In the genomic region with DNA sequence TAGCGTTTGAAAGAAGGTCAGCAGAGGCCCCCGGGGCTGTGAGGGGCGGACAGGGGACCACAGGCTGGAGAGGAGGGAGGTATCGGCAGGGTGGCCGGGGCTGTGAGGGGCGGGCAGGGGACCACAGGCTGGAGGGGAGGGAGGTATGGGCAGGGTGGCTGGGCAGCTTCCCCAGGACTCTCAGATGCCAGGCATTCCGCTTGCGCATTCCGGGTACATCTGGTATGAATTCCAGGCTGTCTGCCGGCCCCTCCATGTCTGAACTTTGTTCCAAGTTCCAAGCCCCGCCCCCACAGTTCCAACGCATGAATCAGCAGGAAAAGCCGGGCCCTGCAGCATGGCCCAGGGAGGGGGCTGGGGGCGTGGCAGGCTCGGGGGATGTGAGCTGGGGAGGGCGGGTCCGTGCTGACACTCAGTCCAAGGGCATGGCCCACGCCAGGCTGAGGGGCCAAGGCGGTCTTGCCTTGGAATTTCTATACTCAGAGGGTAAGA, we compare ENCODE assay signal across 1 cellular context.
TF ChIP-seq lines count a peak whose summit lies in the region.

No MANE protein-coding gene starts in this region.

TF ChIP-seq in HepG2, 621 proteins besides CTCF, POLR2A, EP300 and RAD21 (continued from another document and continues in another):
- TF ChIP-seq, protein P1, sequence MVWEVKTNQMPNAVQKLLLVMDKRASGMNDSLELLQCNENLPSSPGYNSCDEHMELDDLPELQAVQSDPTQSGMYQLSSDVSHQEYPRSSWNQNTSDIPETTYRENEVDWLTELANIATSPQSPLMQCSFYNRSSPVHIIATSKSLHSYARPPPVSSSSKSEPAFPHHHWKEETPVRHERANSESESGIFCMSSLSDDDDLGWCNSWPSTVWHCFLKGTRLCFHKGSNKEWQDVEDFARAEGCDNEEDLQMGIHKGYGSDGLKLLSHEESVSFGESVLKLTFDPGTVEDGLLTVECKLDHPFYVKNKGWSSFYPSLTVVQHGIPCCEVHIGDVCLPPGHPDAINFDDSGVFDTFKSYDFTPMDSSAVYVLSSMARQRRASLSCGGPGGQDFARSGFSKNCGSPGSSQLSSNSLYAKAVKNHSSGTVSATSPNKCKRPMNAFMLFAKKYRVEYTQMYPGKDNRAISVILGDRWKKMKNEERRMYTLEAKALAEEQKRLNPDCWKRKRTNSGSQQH (CRISPR knock-in tag; IDR thresholded peaks at IDR 0.05; ENCODE audit: low read depth), result no peak; the same call in none of the 2 replicates
- TF ChIP-seq POLR2AphosphoS2 (IDR thresholded peaks at IDR 0.05; ENCODE audit: low read depth, low read length), result peak; percentile 22; the same call in 1 of the 2 replicates
- TF ChIP-seq ZNF30 (CRISPR knock-in tag; IDR thresholded peaks at IDR 0.05), result no peak
- no peak for TF ChIP-seq TAF1 (CRISPR knock-in tag; IDR thresholded peaks at IDR 0.05)
- TF ChIP-seq FOXK2 (IDR thresholded peaks at IDR 0.05), result no peak
- TF ChIP-seq ZBTB1 (CRISPR knock-in tag; IDR thresholded peaks at IDR 0.05; ENCODE audit: borderline replicate concordance), result no peak
- no peak for TF ChIP-seq HES4 (CRISPR knock-in tag; IDR thresholded peaks at IDR 0.05; ENCODE audit: borderline replicate concordance)
- no peak for TF ChIP-seq RFX3 (CRISPR knock-in tag; IDR thresholded peaks at IDR 0.05)
- TF ChIP-seq, protein P2, sequence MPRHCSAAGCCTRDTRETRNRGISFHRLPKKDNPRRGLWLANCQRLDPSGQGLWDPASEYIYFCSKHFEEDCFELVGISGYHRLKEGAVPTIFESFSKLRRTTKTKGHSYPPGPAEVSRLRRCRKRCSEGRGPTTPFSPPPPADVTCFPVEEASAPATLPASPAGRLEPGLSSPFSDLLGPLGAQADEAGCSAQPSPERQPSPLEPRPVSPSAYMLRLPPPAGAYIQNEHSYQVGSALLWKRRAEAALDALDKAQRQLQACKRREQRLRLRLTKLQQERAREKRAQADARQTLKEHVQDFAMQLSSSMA (CRISPR knock-in tag; IDR thresholded peaks at IDR 0.05), result no peak
- TF ChIP-seq NR2C2 (CRISPR knock-in tag; IDR thresholded peaks at IDR 0.05; ENCODE audit: borderline replicate concordance), result 0 out of 2 replicates have a peak, but pooled peaks have one; percentile 37
- no peak for TF ChIP-seq ZNF616 (CRISPR knock-in tag; IDR thresholded peaks at IDR 0.05; ENCODE audit: low read depth)
- no peak for TF ChIP-seq ZNF253 (CRISPR knock-in tag; IDR thresholded peaks at IDR 0.05; ENCODE audit: borderline replicate concordance)
- TF ChIP-seq, protein P3, sequence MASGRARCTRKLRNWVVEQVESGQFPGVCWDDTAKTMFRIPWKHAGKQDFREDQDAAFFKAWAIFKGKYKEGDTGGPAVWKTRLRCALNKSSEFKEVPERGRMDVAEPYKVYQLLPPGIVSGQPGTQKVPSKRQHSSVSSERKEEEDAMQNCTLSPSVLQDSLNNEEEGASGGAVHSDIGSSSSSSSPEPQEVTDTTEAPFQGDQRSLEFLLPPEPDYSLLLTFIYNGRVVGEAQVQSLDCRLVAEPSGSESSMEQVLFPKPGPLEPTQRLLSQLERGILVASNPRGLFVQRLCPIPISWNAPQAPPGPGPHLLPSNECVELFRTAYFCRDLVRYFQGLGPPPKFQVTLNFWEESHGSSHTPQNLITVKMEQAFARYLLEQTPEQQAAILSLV (CRISPR knock-in tag; IDR thresholded peaks at IDR 0.05; ENCODE audit: borderline replicate concordance), result no peak
- TF ChIP-seq, protein P4, sequence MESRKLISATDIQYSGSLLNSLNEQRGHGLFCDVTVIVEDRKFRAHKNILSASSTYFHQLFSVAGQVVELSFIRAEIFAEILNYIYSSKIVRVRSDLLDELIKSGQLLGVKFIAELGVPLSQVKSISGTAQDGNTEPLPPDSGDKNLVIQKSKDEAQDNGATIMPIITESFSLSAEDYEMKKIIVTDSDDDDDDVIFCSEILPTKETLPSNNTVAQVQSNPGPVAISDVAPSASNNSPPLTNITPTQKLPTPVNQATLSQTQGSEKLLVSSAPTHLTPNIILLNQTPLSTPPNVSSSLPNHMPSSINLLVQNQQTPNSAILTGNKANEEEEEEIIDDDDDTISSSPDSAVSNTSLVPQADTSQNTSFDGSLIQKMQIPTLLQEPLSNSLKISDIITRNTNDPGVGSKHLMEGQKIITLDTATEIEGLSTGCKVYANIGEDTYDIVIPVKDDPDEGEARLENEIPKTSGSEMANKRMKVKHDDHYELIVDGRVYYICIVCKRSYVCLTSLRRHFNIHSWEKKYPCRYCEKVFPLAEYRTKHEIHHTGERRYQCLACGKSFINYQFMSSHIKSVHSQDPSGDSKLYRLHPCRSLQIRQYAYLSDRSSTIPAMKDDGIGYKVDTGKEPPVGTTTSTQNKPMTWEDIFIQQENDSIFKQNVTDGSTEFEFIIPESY (CRISPR knock-in tag; IDR thresholded peaks at IDR 0.05), result no peak; the same call in 1 of the 2 replicates
- TF ChIP-seq, protein P5, sequence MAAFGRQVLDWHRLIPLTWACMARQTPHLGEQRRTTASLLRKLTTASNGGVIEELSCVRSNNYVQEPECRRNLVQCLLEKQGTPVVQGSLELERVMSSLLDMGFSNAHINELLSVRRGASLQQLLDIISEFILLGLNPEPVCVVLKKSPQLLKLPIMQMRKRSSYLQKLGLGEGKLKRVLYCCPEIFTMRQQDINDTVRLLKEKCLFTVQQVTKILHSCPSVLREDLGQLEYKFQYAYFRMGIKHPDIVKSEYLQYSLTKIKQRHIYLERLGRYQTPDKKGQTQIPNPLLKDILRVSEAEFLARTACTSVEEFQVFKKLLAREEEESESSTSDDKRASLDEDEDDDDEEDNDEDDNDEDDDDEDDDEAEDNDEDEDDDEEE (CRISPR knock-in tag; IDR thresholded peaks at IDR 0.05), result no peak
- TF ChIP-seq SOX13 (IDR thresholded peaks at IDR 0.05), result no peak
- peak in 1 of 2 experiments; percentile 50; a peak in 1 of 4 replicates for TF ChIP-seq SOX13 (CRISPR knock-in tag; conservative IDR thresholded peaks at IDR 0.05 in 1 of 2, IDR thresholded peaks at IDR 0.05 in 1 of 2)
- no peak; the same call in 1 of the 2 replicates for TF ChIP-seq GABPB1 (CRISPR knock-in tag; IDR thresholded peaks at IDR 0.05)
- TF ChIP-seq GATAD1 (CRISPR knock-in tag; IDR thresholded peaks at IDR 0.05), result peak; percentile 28; the same call in 1 of the 2 replicates
- no peak for TF ChIP-seq PAX8 (CRISPR knock-in tag; IDR thresholded peaks at IDR 0.05; ENCODE audit: borderline replicate concordance)
- TF ChIP-seq, protein P6, sequence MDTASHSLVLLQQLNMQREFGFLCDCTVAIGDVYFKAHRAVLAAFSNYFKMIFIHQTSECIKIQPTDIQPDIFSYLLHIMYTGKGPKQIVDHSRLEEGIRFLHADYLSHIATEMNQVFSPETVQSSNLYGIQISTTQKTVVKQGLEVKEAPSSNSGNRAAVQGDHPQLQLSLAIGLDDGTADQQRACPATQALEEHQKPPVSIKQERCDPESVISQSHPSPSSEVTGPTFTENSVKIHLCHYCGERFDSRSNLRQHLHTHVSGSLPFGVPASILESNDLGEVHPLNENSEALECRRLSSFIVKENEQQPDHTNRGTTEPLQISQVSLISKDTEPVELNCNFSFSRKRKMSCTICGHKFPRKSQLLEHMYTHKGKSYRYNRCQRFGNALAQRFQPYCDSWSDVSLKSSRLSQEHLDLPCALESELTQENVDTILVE (CRISPR knock-in tag; IDR thresholded peaks at IDR 0.05), result peak; percentile 25; the same call in 1 of the 2 replicates
- TF ChIP-seq, protein P7, sequence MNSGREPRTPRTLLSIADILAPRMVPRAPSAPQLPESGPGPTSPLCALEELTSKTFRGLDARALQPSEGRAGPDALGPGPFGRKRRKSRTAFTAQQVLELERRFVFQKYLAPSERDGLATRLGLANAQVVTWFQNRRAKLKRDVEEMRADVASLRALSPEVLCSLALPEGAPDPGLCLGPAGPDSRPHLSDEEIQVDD (CRISPR knock-in tag; IDR thresholded peaks at IDR 0.05; ENCODE audit: borderline replicate concordance), result no peak
- TF ChIP-seq MTA3 (CRISPR knock-in tag; IDR thresholded peaks at IDR 0.05), result no peak
- TF ChIP-seq, protein P8, sequence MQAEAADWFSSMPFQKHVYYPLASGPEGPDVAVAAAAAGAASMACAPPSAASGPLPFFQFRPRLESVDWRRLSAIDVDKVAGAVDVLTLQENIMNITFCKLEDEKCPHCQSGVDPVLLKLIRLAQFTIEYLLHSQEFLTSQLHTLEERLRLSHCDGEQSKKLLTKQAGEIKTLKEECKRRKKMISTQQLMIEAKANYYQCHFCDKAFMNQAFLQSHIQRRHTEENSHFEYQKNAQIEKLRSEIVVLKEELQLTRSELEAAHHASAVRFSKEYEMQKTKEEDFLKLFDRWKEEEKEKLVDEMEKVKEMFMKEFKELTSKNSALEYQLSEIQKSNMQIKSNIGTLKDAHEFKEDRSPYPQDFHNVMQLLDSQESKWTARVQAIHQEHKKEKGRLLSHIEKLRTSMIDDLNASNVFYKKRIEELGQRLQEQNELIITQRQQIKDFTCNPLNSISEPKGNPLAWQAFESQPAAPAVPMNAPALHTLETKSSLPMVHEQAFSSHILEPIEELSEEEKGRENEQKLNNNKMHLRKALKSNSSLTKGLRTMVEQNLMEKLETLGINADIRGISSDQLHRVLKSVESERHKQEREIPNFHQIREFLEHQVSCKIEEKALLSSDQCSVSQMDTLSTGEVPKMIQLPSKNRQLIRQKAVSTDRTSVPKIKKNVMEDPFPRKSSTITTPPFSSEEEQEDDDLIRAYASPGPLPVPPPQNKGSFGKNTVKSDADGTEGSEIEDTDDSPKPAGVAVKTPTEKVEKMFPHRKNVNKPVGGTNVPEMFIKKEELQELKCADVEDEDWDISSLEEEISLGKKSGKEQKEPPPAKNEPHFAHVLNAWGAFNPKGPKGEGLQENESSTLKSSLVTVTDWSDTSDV (CRISPR knock-in tag; IDR thresholded peaks at IDR 0.05), result no peak
- TF ChIP-seq, protein P9, sequence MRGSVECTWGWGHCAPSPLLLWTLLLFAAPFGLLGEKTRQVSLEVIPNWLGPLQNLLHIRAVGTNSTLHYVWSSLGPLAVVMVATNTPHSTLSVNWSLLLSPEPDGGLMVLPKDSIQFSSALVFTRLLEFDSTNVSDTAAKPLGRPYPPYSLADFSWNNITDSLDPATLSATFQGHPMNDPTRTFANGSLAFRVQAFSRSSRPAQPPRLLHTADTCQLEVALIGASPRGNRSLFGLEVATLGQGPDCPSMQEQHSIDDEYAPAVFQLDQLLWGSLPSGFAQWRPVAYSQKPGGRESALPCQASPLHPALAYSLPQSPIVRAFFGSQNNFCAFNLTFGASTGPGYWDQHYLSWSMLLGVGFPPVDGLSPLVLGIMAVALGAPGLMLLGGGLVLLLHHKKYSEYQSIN (CRISPR knock-in tag; IDR thresholded peaks at IDR 0.05; ENCODE audit: borderline replicate concordance), result no peak
- TF ChIP-seq, protein P10, sequence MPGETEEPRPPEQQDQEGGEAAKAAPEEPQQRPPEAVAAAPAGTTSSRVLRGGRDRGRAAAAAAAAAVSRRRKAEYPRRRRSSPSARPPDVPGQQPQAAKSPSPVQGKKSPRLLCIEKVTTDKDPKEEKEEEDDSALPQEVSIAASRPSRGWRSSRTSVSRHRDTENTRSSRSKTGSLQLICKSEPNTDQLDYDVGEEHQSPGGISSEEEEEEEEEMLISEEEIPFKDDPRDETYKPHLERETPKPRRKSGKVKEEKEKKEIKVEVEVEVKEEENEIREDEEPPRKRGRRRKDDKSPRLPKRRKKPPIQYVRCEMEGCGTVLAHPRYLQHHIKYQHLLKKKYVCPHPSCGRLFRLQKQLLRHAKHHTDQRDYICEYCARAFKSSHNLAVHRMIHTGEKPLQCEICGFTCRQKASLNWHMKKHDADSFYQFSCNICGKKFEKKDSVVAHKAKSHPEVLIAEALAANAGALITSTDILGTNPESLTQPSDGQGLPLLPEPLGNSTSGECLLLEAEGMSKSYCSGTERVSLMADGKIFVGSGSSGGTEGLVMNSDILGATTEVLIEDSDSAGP (CRISPR knock-in tag; IDR thresholded peaks at IDR 0.05; ENCODE audit: borderline replicate concordance), result peak; percentile 16
- no peak for TF ChIP-seq TCF12 (IDR thresholded peaks at IDR 0.05)
- TF ChIP-seq TCF12 (CRISPR knock-in tag; IDR thresholded peaks at IDR 0.05), result peak; percentile 70; the same call in 1 of the 2 replicates
- no peak for TF ChIP-seq ZNF460 (CRISPR knock-in tag; IDR thresholded peaks at IDR 0.05; ENCODE audit: borderline replicate concordance)
- peak; percentile 85 for TF ChIP-seq HDAC1 (CRISPR knock-in tag; IDR thresholded peaks at IDR 0.05)
- TF ChIP-seq KDM6A (CRISPR knock-in tag; IDR thresholded peaks at IDR 0.05; ENCODE audit: low read depth), result peak; percentile 49
- TF ChIP-seq RELA (CRISPR knock-in tag; IDR thresholded peaks at IDR 0.05), result no peak
- TF ChIP-seq, protein P11, sequence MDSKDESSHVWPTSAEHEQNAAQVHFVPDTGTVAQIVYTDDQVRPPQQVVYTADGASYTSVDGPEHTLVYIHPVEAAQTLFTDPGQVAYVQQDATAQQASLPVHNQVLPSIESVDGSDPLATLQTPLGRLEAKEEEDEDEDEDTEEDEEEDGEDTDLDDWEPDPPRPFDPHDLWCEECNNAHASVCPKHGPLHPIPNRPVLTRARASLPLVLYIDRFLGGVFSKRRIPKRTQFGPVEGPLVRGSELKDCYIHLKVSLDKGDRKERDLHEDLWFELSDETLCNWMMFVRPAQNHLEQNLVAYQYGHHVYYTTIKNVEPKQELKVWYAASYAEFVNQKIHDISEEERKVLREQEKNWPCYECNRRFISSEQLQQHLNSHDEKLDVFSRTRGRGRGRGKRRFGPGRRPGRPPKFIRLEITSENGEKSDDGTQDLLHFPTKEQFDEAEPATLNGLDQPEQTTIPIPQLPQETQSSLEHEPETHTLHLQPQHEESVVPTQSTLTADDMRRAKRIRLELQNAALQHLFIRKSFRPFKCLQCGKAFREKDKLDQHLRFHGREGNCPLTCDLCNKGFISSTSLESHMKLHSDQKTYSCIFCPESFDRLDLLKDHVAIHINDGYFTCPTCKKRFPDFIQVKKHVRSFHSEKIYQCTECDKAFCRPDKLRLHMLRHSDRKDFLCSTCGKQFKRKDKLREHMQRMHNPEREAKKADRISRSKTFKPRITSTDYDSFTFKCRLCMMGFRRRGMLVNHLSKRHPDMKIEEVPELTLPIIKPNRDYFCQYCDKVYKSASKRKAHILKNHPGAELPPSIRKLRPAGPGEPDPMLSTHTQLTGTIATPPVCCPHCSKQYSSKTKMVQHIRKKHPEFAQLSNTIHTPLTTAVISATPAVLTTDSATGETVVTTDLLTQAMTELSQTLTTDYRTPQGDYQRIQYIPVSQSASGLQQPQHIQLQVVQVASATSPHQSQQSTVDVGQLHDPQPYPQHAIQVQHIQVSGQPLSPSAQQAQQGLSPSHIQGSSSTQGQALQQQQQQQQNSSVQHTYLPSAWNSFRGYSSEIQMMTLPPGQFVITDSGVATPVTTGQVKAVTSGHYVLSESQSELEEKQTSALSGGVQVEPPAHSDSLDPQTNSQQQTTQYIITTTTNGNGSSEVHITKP (CRISPR knock-in tag; IDR thresholded peaks at IDR 0.05; ENCODE audit: low read depth), result 0 out of 2 replicates have a peak, but pooled peaks have one; percentile 44
- peak in 1 of 2 experiments; percentile 81; a peak in 2 of 4 replicates for TF ChIP-seq KLF16 (CRISPR knock-in tag; IDR thresholded peaks at IDR 0.05)
- TF ChIP-seq TAF15 (IDR thresholded peaks at IDR 0.05; ENCODE audit: low read depth, low read length, poor library complexity, severe bottlenecking), result no peak
- no peak for TF ChIP-seq IKZF1 (IDR thresholded peaks at IDR 0.05)
- 0 out of 2 replicates have a peak, but pooled peaks have one; percentile 50 for TF ChIP-seq ZNF564 (CRISPR knock-in tag; IDR thresholded peaks at IDR 0.05)
- TF ChIP-seq ZFP90 (CRISPR knock-in tag; IDR thresholded peaks at IDR 0.05; ENCODE audit: borderline replicate concordance), result no peak
- no peak for TF ChIP-seq FOXJ3 (CRISPR knock-in tag; IDR thresholded peaks at IDR 0.05; ENCODE audit: borderline replicate concordance)
- no peak for TF ChIP-seq ZNF75D (CRISPR knock-in tag; IDR thresholded peaks at IDR 0.05; ENCODE audit: borderline replicate concordance)
- TF ChIP-seq ZNF496 (CRISPR knock-in tag; IDR thresholded peaks at IDR 0.05; ENCODE audit: insufficient replicate concordance), result no peak
